20 cellular contexts compared by ENCODE assay signal in genomic region chr21:37796011-37796410, GRCh38.
"Had no signal": no experiment of that assay in that cellular context is flagged by ENCODE, and none has a peak within 500 bp of the region (broad histone marks: within the 10 kb centered on the region; RNA-seq: fewer than 3 reads in every experiment).

No MANE protein-coding gene starts in this region.

- H3K9me3 ChIP-seq: left ventricle myocardium inferior, ovary, stomach, testis, thyroid gland, transverse colon, upper lobe of left lung, vagina had no signal

- DNase-seq: islet precursor cell; left ventricle myocardium inferior; naive thymus-derived CD8-positive, alpha-beta T cell; ovary; stimulated activated CD4-positive, alpha-beta T cell treated with anti-CD3 and anti-CD28 coated beads, Interleukin-12 subunit alpha, Interleukin-12 subunit beta, amount 100 ng/mL, for 4 hours; stimulated activated CD4-positive, alpha-beta T cell treated with anti-CD3 and anti-CD28 coated beads, Interleukin-15, amount 100 ng/mL, for 24 hours; stimulated activated CD4-positive, alpha-beta T cell treated with anti-CD3 and anti-CD28 coated beads, Interleukin-2, amount 100 ng/mL, for 24 hours; stimulated activated CD4-positive, alpha-beta T cell treated with anti-CD3 and anti-CD28 coated beads, Interleukin-4, amount 100 ng/mL, for 1 hour; stimulated activated naive B cell treated with anti-CD40 and anti-IgM and Interleukin-4, amounts not matched to agents 10 μg/mL and 1 μg/mL and 100 μg/mL, for 72 hours; stimulated activated naive CD8-positive, alpha-beta T cell treated with anti-CD3 and anti-CD28 coated beads, Interleukin-15, Interleukin-2, amounts not matched to agents 100 U/mL and 50 U/mL, for 24 hours; stomach; testis; thyroid gland; transverse colon; upper lobe of left lung had no signal

- ATAC-seq: naive thymus-derived CD8-positive, alpha-beta T cell; sciatic nerve; stimulated activated naive B cell treated with anti-CD40 and anti-IgM and Interleukin-4, amounts not matched to agents 10 μg/mL and 1 μg/mL and 100 μg/mL, for 72 hours; stimulated activated naive CD8-positive, alpha-beta T cell treated with anti-CD3 and anti-CD28 coated beads, Interleukin-15, Interleukin-2, amounts not matched to agents 100 U/mL and 50 U/mL, for 24 hours had no signal

- H3K4me3 ChIP-seq: left ventricle myocardium inferior, lung, ovary, right atrium auricular region, skin epidermis, stomach, testis, thyroid gland, transverse colon, upper lobe of left lung, vagina had no signal

- H3K27ac ChIP-seq: left ventricle myocardium inferior, ovary, right atrium auricular region, skin epidermis, stomach, testis, thyroid gland, transverse colon, upper lobe of left lung, vagina had no signal

- H3K27me3 ChIP-seq: ovary, right atrium auricular region, testis, thyroid gland, upper lobe of left lung, vagina had no signal

- H3K36me3 ChIP-seq: left ventricle myocardium inferior, ovary, right atrium auricular region, stomach, thyroid gland, transverse colon, upper lobe of left lung, vagina had no signal

- H3K4me1 ChIP-seq: left ventricle myocardium inferior, right atrium auricular region, stomach, testis, thyroid gland, transverse colon, upper lobe of left lung, vagina had no signal
